In genomic region chr10:30869566-30869965, GRCh38 we compare ENCODE assay signal across 23 cellular contexts.
"Had no signal": no experiment of that assay in that cellular context is flagged by ENCODE, and none has a peak within 500 bp of the region (broad histone marks: within the 10 kb centered on the region; RNA-seq: fewer than 3 reads in every experiment).

No MANE protein-coding gene starts in this region.

- H3K27ac ChIP-seq: KMS-11, SJSA1, SK-N-MC had no signal

- ATAC-seq: HepG2, K562 had no signal

- H3K4me1 ChIP-seq: SJSA1 had no signal

- H3K36me3 ChIP-seq: SJSA1 had no signal

- H3K27me3 ChIP-seq: SJSA1 had no signal

- H3K9me3 ChIP-seq: SJSA1 had no signal

- FAIRE-seq: HepG2, K562, RCC 7860 had no signal

- H3K4me3 ChIP-seq: K562, SJSA1, SK-N-MC had no signal

- DNase-seq: Kasumi-1, MM.1S, NCI-H1092 treated with DMSO at 0.1 percent for 48 hours, NCI-H1436, NCI-H187, NCI-H2029, NCI-H2081 treated with DMSO at 0.1 percent for 48 hours, NCI-H2171, NCI-H226, NCI-H446, NCI-H510A, NCI-H524 treated with DMSO at 0.1 percent for 48 hours, NCI-H69, NCI-H774, Right ventricle myocardium superior, RPMI8226, SIG-M5 had no signal
